In genomic region chr2:184339966-184340365, GRCh38 we compare ENCODE assay signal across 1 cellular context.
TF ChIP-seq lines count a peak whose summit lies in the region.

No MANE protein-coding gene starts in this region.

TF ChIP-seq in HCT116, 20 proteins besides CTCF, POLR2A, EP300 and RAD21 (continued from another document):
- TF ChIP-seq SRF (IDR thresholded peaks at IDR 0.05; ENCODE audit: low read depth), result no peak
TF ChIP-seq in HCT116: peak in this region for 1.
